22 cellular contexts compared by ENCODE assay signal in the genomic region with DNA sequence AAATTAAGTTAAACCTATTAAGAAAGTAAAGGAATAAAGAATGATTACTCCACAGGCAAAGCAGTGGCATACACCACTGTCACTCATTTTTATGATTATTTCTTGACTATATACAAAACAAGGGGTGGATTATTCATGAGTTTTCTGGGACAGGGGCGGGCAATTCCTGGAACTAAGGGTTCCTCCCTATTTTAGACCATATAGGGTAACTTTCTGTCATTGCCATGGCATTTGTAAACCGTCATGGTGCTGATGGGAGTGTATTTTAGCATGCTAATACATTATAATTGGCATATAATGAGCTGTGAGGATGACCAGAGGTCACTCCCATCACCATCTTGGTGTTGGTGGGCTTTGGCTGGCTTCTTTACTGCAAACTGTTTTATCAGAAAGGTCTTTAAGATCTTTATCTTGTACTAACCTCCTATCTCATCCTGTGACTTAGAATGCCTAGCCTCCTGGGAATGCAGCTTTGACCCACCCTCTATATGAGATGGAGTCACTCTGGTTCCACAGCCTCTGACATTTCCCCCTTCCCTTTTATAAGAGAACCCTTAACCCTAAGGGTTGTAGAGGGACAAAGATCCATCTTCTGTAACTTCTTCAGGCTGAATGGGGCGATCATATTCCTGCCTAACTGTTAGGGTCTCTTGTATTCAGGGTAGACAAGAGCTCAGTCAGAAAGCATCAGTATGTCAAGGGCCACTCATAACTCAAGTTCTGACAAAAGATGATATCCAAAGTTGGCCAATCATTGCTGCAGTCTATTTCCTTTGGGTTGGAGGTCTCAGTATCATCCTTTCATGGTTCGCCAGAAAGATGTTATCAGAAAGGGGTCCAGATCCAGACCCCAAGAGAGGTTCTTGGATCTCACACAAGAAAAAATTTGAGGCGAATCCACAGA.
"Had no signal": no experiment of that assay in that cellular context is flagged by ENCODE, and none has a peak within 500 bp of the region (broad histone marks: within the 10 kb centered on the region; RNA-seq: fewer than 3 reads in every experiment).

No MANE protein-coding gene starts in this region.

- H3K4me3 ChIP-seq: breast epithelium, heart left ventricle, neural progenitor cell, right atrium auricular region, tibial nerve had no signal

- H3K4me1 ChIP-seq: breast epithelium, neural progenitor cell, tibial nerve had no signal

- H3K27ac Mint-ChIP-seq: activated CD4-positive, alpha-beta T cell treated with anti-CD3 and anti-CD28 coated beads for 36 hours; activated naive CD4-positive, alpha-beta T cell treated with anti-CD3 and anti-CD28 coated beads, Interleukin-2, amount 50 U/mL, for 24 hours; activated naive CD8-positive, alpha-beta T cell treated with anti-CD3 and anti-CD28 coated beads, Interleukin-2, amount 50 U/mL, for 24 hours; activated T-cell treated with anti-CD3 and anti-CD28 coated beads, Interleukin-2, amount 50 U/mL, for 24 hours; natural killer cell; neural progenitor cell; T-cell had no signal

- H3K27me3 ChIP-seq: breast epithelium, heart left ventricle, neural progenitor cell, right atrium auricular region, tibial nerve had no signal

- H3K27ac ChIP-seq: breast epithelium, heart left ventricle, neural progenitor cell, right atrium auricular region, tibial nerve had no signal

- H3K9me3 Mint-ChIP-seq: activated naive CD4-positive, alpha-beta T cell treated with anti-CD3 and anti-CD28 coated beads, Interleukin-2, amount 50 U/mL, for 24 hours; natural killer cell; T-cell had no signal

- H3K36me3 Mint-ChIP-seq: activated naive CD4-positive, alpha-beta T cell treated with anti-CD3 and anti-CD28 coated beads, Interleukin-2, amount 50 U/mL, for 24 hours; natural killer cell; neural progenitor cell; T-cell had no signal

- H3K9ac ChIP-seq: neural progenitor cell had no signal

- H3K4me2 ChIP-seq: neural progenitor cell had no signal

- DNase-seq: activated CD4-positive, alpha-beta T cell treated with anti-CD3 and anti-CD28 coated beads for 36 hours; activated CD4-positive, CD25-positive, alpha-beta regulatory T cell; activated CD8-positive, alpha-beta memory T cell treated with anti-CD3 and anti-CD28 coated beads, Interleukin-2, amount 50 U/mL, for 48 hours; activated gamma-delta T cell; activated naive CD8-positive, alpha-beta T cell treated with anti-CD3 and anti-CD28 coated beads, Interleukin-2, amount 50 U/mL, for 24 hours; activated T-cell treated with anti-CD3 and anti-CD28 coated beads, Interleukin-2, amount 50 U/mL, for 24 hours; amygdala; central memory CD4-positive, alpha-beta T cell; heart left ventricle; hypothalamus; midbrain; natural killer cell; occipital lobe; stimulated activated CD4-positive, alpha-beta T cell treated with anti-CD3 and anti-CD28 coated beads, Interleukin-15, amount 100 ng/mL, for 24 hours; stimulated activated CD4-positive, alpha-beta T cell treated with anti-CD3 and anti-CD28 coated beads, Interleukin-2, amount 100 ng/mL, for 24 hours; stimulated activated naive CD4-positive, alpha-beta T cell; T-cell had no signal

- H3K27me3 Mint-ChIP-seq: activated naive CD4-positive, alpha-beta T cell treated with anti-CD3 and anti-CD28 coated beads, Interleukin-2, amount 50 U/mL, for 24 hours; activated naive CD8-positive, alpha-beta T cell treated with anti-CD3 and anti-CD28 coated beads, Interleukin-2, amount 50 U/mL, for 24 hours had no signal

- H3K9me3 ChIP-seq: breast epithelium, heart left ventricle, right atrium auricular region, tibial nerve had no signal

- H3K36me3 ChIP-seq: breast epithelium, heart left ventricle, neural progenitor cell, right atrium auricular region, tibial nerve had no signal

- H2AFZ ChIP-seq: neural progenitor cell had no signal

- ATAC-seq: activated CD4-positive, alpha-beta T cell treated with anti-CD3 and anti-CD28 coated beads for 36 hours; activated naive CD8-positive, alpha-beta T cell treated with anti-CD3 and anti-CD28 coated beads, Interleukin-2, amount 50 U/mL, for 24 hours; heart left ventricle; natural killer cell; T-cell had no signal

- H3K4me3 Mint-ChIP-seq: activated CD4-positive, alpha-beta T cell treated with anti-CD3 and anti-CD28 coated beads for 36 hours; activated naive CD4-positive, alpha-beta T cell treated with anti-CD3 and anti-CD28 coated beads, Interleukin-2, amount 50 U/mL, for 24 hours; activated naive CD8-positive, alpha-beta T cell treated with anti-CD3 and anti-CD28 coated beads, Interleukin-2, amount 50 U/mL, for 24 hours; activated T-cell treated with anti-CD3 and anti-CD28 coated beads, Interleukin-2, amount 50 U/mL, for 24 hours; natural killer cell; neural progenitor cell; T-cell had no signal

- H3K4me1 Mint-ChIP-seq: neural progenitor cell had no signal
